ENCODE assay signal across 21 cellular contexts in genomic region chr7:102925962-102926825, GRCh38. TPM values are rescaled to one million over a fixed set of nuclear protein-coding genes. Genes with fewer than 3 reads are reported as not detected.
DNase-seq lines count a peak whose midpoint lies in the region; ATAC-seq and TF ChIP-seq lines count a peak whose summit lies in the region.
"Had no signal": no experiment of that assay in that cellular context is flagged by ENCODE, and none has a peak within 500 bp of the region (broad histone marks: within the 10 kb centered on the region; RNA-seq: fewer than 3 reads in every experiment).

No MANE protein-coding gene starts in this region.

- DNase-seq in EL (peak; percentile 33), RWPE2 (ENCODE audit: low spot score) (no peak), fibroblast of gingiva (ENCODE audit: low read depth) (peak; percentile 26), retina (peak; percentile 60), G401 (ENCODE audit: low spot score) (no peak), DMS53 (lab: John Stamatoyannopoulos, UW) (no peak), left colon (no peak), NCI-H69 (lab: John Stamatoyannopoulos, UW) (no peak)
- DNase-seq: activated CD8-positive, alpha-beta memory T cell treated with anti-CD3 and anti-CD28 coated beads, Interleukin-2, amount 50 U/mL, for 48 hours; activated naive CD4-positive, alpha-beta T cell; anterior cingulate cortex; GF-D8; left ventricle myocardium inferior; mucosa of descending colon; NCI-H1436; NCI-H2171 treated with DMSO at 0.1 percent for 48 hours; NCI-H748 treated with DMSO at 0.1 percent for 48 hours; nucleus accumbens; stimulated activated CD4-positive, alpha-beta T cell treated with anti-CD3 and anti-CD28 coated beads, Interleukin-4, amount 100 ng/mL, for 1 hour had no signal

- H3K36me3 ChIP-seq in RWPE2 (ENCODE audit: low read depth) = no peaks in the 10 kb centered on the region
- H3K36me3 ChIP-seq: BLaER1, gastroesophageal sphincter, left ventricle myocardium inferior had no signal

- no peak overlapping the region for H3K4me3 ChIP-seq in RWPE2 (ENCODE audit: severe bottlenecking)
- H3K4me3 ChIP-seq: BLaER1, gastroesophageal sphincter, left ventricle myocardium inferior, mucosa of descending colon had no signal

- no peaks in the 10 kb centered on the region for H3K27me3 ChIP-seq in RWPE2 (ENCODE audit: insufficient read depth, poor library complexity, severe bottlenecking)
- H3K27me3 ChIP-seq: BLaER1, gastroesophageal sphincter had no signal

- ATAC-seq in RWPE2 (ENCODE audit: low read depth) (no peak), left colon (no peak)
- ATAC-seq: gastroesophageal sphincter, mucosa of descending colon had no signal

- peaks cover 12% of the 10 kb centered on the region for H3K4me1 ChIP-seq in RWPE2 (ENCODE audit: insufficient read depth, poor library complexity, severe bottlenecking)
- H3K4me1 ChIP-seq: BLaER1, left ventricle myocardium inferior had no signal

- in situ Hi-C loops in G401 (cut with HindIII; ENCODE audit: low sequenced_read_pairs) = no loop called here

- intact Hi-C loops in left colon (cut with DNase I, micrococcal nuclease) = no loop called here

- H3K27ac ChIP-seq in RWPE2 (ENCODE audit: poor library complexity, severe bottlenecking) = peak overlapping the region; percentile 38
- H3K27ac ChIP-seq: BLaER1, gastroesophageal sphincter, left ventricle myocardium inferior had no signal

- no peak for TF ChIP-seq CTCF in RWPE2 (IDR thresholded peaks at IDR 0.05; ENCODE audit: poor library complexity, severe bottlenecking)

- H3K9me3 ChIP-seq in RWPE2 (ENCODE audit: severe bottlenecking) = no peaks in the 10 kb centered on the region
- H3K9me3 ChIP-seq: BLaER1, gastroesophageal sphincter, left ventricle myocardium inferior, mucosa of descending colon had no signal

RNA-seq across cellular contexts. Expression of gene LRRC17, which starts 13.4 kb away (rescaled TPM):
- total RNA-seq in G401 (2014; rRNA removed; shearing (Covaris generic)) = 0.58 and 2.1 TPM in 2 replicates
- total RNA-seq in left colon = 1 to 10 TPM in 1 of 2 donors, under 1 TPM in 1; 0.67 to 1.4 TPM

Comparison
In these comparisons a context has a peak if more than half of its experiments do, and no peak if none do; other contexts are left out.
1. DNase-seq: peak in EL (single experiment), fibroblast of gingiva (single experiment) and retina (single experiment); none in RWPE2 (single experiment), G401 (single experiment), DMS53 (single experiment), left colon (0 of 2) and NCI-H69 (single experiment).